Comparison of ENCODE assay signal across 17 cellular contexts in genomic region chr20:61901421-61902212, GRCh38.
DNase-seq lines count a peak whose midpoint lies in the region; ATAC-seq and TF ChIP-seq lines count a peak whose summit lies in the region.
"Had no signal": no experiment of that assay in that cellular context is flagged by ENCODE, and none has a peak within 500 bp of the region (broad histone marks: within the 10 kb centered on the region; RNA-seq: fewer than 3 reads in every experiment).

No MANE protein-coding gene starts in this region.

- no peak overlapping the region for H3K4me3 ChIP-seq in Panc1 (ENCODE audit: low read depth in 2 of 2, low read length in 2 of 2)
- H3K4me3 ChIP-seq: adrenal gland, gastrocnemius medialis, thoracic aorta had no signal

- no TSS peak for BruUV-seq in Panc1 (replicated peaks; lab: Mats Ljungman, UMichigan)

- peaks cover 7% of the 10 kb centered on the region; the same call in 1 of the 2 replicates for H3K4me1 ChIP-seq in Panc1 (ENCODE audit: control insufficient read depth, insufficient read depth, low read length)
- H3K4me1 ChIP-seq: adrenal gland, gastrocnemius medialis had no signal

- H3K27ac Mint-ChIP-seq in activated CD8-positive, alpha-beta T cell treated with anti-CD3 and anti-CD28 coated beads for 36 hours: no peak overlapping the region
- H3K27ac Mint-ChIP-seq in activated CD8-positive, alpha-beta T cell treated with anti-CD3 and anti-CD28 coated beads, Interleukin-2, amount 10 ng/mL, durations not matched to agents 7 days and 5 days: no peak overlapping the region
- no peak overlapping the region for H3K27ac Mint-ChIP-seq in HFFc6
- H3K27ac Mint-ChIP-seq: activated CD4-positive, alpha-beta T cell treated with anti-CD3 and anti-CD28 coated beads, Interleukin-2, amount 10 ng/mL, durations not matched to agents 24 days and 14 days had no signal

- no peak for ATAC-seq in activated CD8-positive, alpha-beta T cell treated with anti-CD3 and anti-CD28 coated beads for 36 hours
- ATAC-seq in activated CD8-positive, alpha-beta T cell treated with anti-CD3 and anti-CD28 coated beads, Interleukin-2, amount 10 ng/mL, durations not matched to agents 7 days and 5 days: no peak
- ATAC-seq in Panc1 (peak; percentile 20; the same call in 1 of the 2 replicates), HG03025 (IDR thresholded peaks at IDR 0.05; ENCODE audit: low FRiP score, unreplicated experiment) (no peak), HG02981 (IDR thresholded peaks at IDR 0.05; ENCODE audit: unreplicated experiment) (no peak), HG03521 (IDR thresholded peaks at IDR 0.05; ENCODE audit: unreplicated experiment) (no peak)
- ATAC-seq: gastrocnemius medialis had no signal

- POLR2A ChIA-PET in activated CD8-positive, alpha-beta T cell treated with anti-CD3 and anti-CD28 coated beads for 36 hours (lab: Charles Lee): no interaction called here
- POLR2A ChIA-PET in activated CD8-positive, alpha-beta T cell treated with anti-CD3 and anti-CD28 coated beads, Interleukin-2, amount 10 ng/mL, durations not matched to agents 7 days and 5 days (lab: Charles Lee): no interaction called here
- POLR2A ChIA-PET in Panc1 (lab: Charles Lee): no interaction called here

- TF ChIP-seq CTCF in activated CD8-positive, alpha-beta T cell treated with anti-CD3 and anti-CD28 coated beads for 36 hours (IDR thresholded peaks at IDR 0.05): no peak
- no peak for TF ChIP-seq CTCF in HFFc6 (IDR thresholded peaks at IDR 0.05)
- no peak for TF ChIP-seq CTCF in Panc1 (IDR thresholded peaks at IDR 0.05)

- intact Hi-C loops in activated CD8-positive, alpha-beta T cell treated with anti-CD3 and anti-CD28 coated beads for 36 hours (cut with micrococcal nuclease): no loop called here
- intact Hi-C loops in Panc1 (cut with micrococcal nuclease; ENCODE audit: unreplicated experiment): no loop called here

- H3K27me3 ChIP-seq in Panc1 (ENCODE audit: control insufficient read depth, insufficient read depth, low read length): peaks cover 4% of the 10 kb centered on the region; the same call in 1 of the 2 replicates
- H3K27me3 ChIP-seq: adrenal gland had no signal

- in situ Hi-C loops in Panc1 (cut with HindIII; ENCODE audit: low pct_unique_long_range_greater_than_20kb, low sequenced_read_pairs): no loop called here

- no peaks in the 10 kb centered on the region for H3K9me3 Mint-ChIP-seq in activated CD8-positive, alpha-beta T cell treated with anti-CD3 and anti-CD28 coated beads for 36 hours
- no peaks in the 10 kb centered on the region for H3K9me3 Mint-ChIP-seq in activated CD8-positive, alpha-beta T cell treated with anti-CD3 and anti-CD28 coated beads, Interleukin-2, amount 10 ng/mL, durations not matched to agents 7 days and 5 days (ENCODE audit: insufficient read depth)
- H3K9me3 Mint-ChIP-seq in HFFc6: no peaks in the 10 kb centered on the region
- H3K9me3 Mint-ChIP-seq: activated CD4-positive, alpha-beta T cell treated with anti-CD3 and anti-CD28 coated beads, Interleukin-2, amount 10 ng/mL, durations not matched to agents 24 days and 14 days had no signal

- CTCF ChIA-PET in activated CD8-positive, alpha-beta T cell treated with anti-CD3 and anti-CD28 coated beads for 36 hours (lab: Charles Lee): no interaction called here
- CTCF ChIA-PET in activated CD8-positive, alpha-beta T cell treated with anti-CD3 and anti-CD28 coated beads, Interleukin-2, amount 10 ng/mL, durations not matched to agents 7 days and 5 days (lab: Charles Lee): no interaction called here
- CTCF ChIA-PET in Panc1 (lab: Charles Lee): interaction anchor here (0.6 kb wide), 1 partner anchor 1498 kb away, joined by 3 read pairs; no protein-coding TSS in a partner anchor

- no peaks in the 10 kb centered on the region for H3K36me3 ChIP-seq in Panc1 (ENCODE audit: control insufficient read depth, insufficient read depth, low read length)
- H3K36me3 ChIP-seq: adrenal gland, gastrocnemius medialis, thoracic aorta had no signal

- H3K4me1 Mint-ChIP-seq in activated CD8-positive, alpha-beta T cell treated with anti-CD3 and anti-CD28 coated beads for 36 hours (ENCODE audit: low read depth): no peaks in the 10 kb centered on the region
- H3K4me1 Mint-ChIP-seq in activated CD8-positive, alpha-beta T cell treated with anti-CD3 and anti-CD28 coated beads, Interleukin-2, amount 10 ng/mL, durations not matched to agents 7 days and 5 days (ENCODE audit: low read depth): peaks cover 5% of the 10 kb centered on the region
- H3K4me1 Mint-ChIP-seq in HFFc6 (ENCODE audit: low read depth): peaks cover 7% of the 10 kb centered on the region
- H3K4me1 Mint-ChIP-seq: activated CD4-positive, alpha-beta T cell treated with anti-CD3 and anti-CD28 coated beads, Interleukin-2, amount 10 ng/mL, durations not matched to agents 24 days and 14 days had no signal

- no peaks in the 10 kb centered on the region for H3K9me3 ChIP-seq in Panc1 (ENCODE audit: control insufficient read depth, insufficient read depth, low read depth, low read length)
- H3K9me3 ChIP-seq: adrenal gland, gastrocnemius medialis, thoracic aorta had no signal

- no peaks in the 10 kb centered on the region for H3K36me3 Mint-ChIP-seq in activated CD8-positive, alpha-beta T cell treated with anti-CD3 and anti-CD28 coated beads for 36 hours (ENCODE audit: low read depth)
- no peaks in the 10 kb centered on the region for H3K36me3 Mint-ChIP-seq in activated CD8-positive, alpha-beta T cell treated with anti-CD3 and anti-CD28 coated beads, Interleukin-2, amount 10 ng/mL, durations not matched to agents 7 days and 5 days (ENCODE audit: low read depth)
- no peaks in the 10 kb centered on the region for H3K36me3 Mint-ChIP-seq in HFFc6 (ENCODE audit: low read depth)

- H3K4me3 Mint-ChIP-seq in activated CD8-positive, alpha-beta T cell treated with anti-CD3 and anti-CD28 coated beads for 36 hours: no peak overlapping the region
- no peak overlapping the region for H3K4me3 Mint-ChIP-seq in activated CD8-positive, alpha-beta T cell treated with anti-CD3 and anti-CD28 coated beads, Interleukin-2, amount 10 ng/mL, durations not matched to agents 7 days and 5 days
- no peak overlapping the region for H3K4me3 Mint-ChIP-seq in HFFc6
- H3K4me3 Mint-ChIP-seq: activated CD4-positive, alpha-beta T cell treated with anti-CD3 and anti-CD28 coated beads, Interleukin-2, amount 10 ng/mL, durations not matched to agents 24 days and 14 days had no signal

- peak; percentile 9 for DNase-seq in activated CD8-positive, alpha-beta T cell treated with anti-CD3 and anti-CD28 coated beads for 36 hours
- DNase-seq in activated CD8-positive, alpha-beta T cell treated with anti-CD3 and anti-CD28 coated beads, Interleukin-2, amount 10 ng/mL, durations not matched to agents 7 days and 5 days: no peak
- DNase-seq in HFFc6 (peak; percentile 21), Panc1 (ENCODE audit: low read depth, low spot score) (no peak), left kidney (ENCODE audit: low read depth, low spot score) (peak; percentile 66)
- DNase-seq: activated CD4-positive, alpha-beta T cell treated with anti-CD3 and anti-CD28 coated beads, Interleukin-2, amount 10 ng/mL, durations not matched to agents 24 days and 14 days; activated T-cell treated with anti-CD3 and anti-CD28 coated beads, Interleukin-2, amount 50 U/mL, for 48 hours; adrenal gland; gastrocnemius medialis; NCI-H1092 treated with DMSO at 0.1 percent for 48 hours; NCI-H524 treated with DMSO at 0.1 percent for 48 hours; stimulated activated CD4-positive, alpha-beta T cell treated with anti-CD3 and anti-CD28 coated beads, Interleukin-2, amount 100 ng/mL, for 24 hours; stimulated activated CD8-positive, alpha-beta memory T cell treated with anti-CD3 and anti-CD28 coated beads, Interleukin-4, amount 100 ng/mL, for 48 hours had no signal

- no peaks in the 10 kb centered on the region for H3K27me3 Mint-ChIP-seq in activated CD8-positive, alpha-beta T cell treated with anti-CD3 and anti-CD28 coated beads for 36 hours
- H3K27me3 Mint-ChIP-seq in activated CD8-positive, alpha-beta T cell treated with anti-CD3 and anti-CD28 coated beads, Interleukin-2, amount 10 ng/mL, durations not matched to agents 7 days and 5 days (ENCODE audit: low read depth): no peaks in the 10 kb centered on the region
- peaks cover 7% of the 10 kb centered on the region for H3K27me3 Mint-ChIP-seq in HFFc6 (ENCODE audit: insufficient read depth)
- H3K27me3 Mint-ChIP-seq: activated CD4-positive, alpha-beta T cell treated with anti-CD3 and anti-CD28 coated beads, Interleukin-2, amount 10 ng/mL, durations not matched to agents 24 days and 14 days had no signal

- no peak overlapping the region for H3K27ac ChIP-seq in Panc1 (ENCODE audit: low read length)
- H3K27ac ChIP-seq: adrenal gland, gastrocnemius medialis, thoracic aorta had no signal

Comparison
In these comparisons a context has a peak if more than half of its experiments do, and no peak if none do; other contexts are left out.
1. DNase-seq: peak in activated CD8-positive, alpha-beta T cell treated with anti-CD3 and anti-CD28 coated beads for 36 hours (single experiment), HFFc6 (single experiment) and left kidney (single experiment); none in activated CD8-positive, alpha-beta T cell treated with anti-CD3 and anti-CD28 coated beads, Interleukin-2, amount 10 ng/mL, durations not matched to agents 7 days and 5 days (single experiment) and Panc1 (single experiment).